25 cellular contexts compared by ENCODE assay signal in genomic region chr12:21837847-21838246, GRCh38.
DNase-seq lines count a peak whose midpoint lies in the region; ATAC-seq, FAIRE-seq and TF ChIP-seq lines count a peak whose summit lies in the region.
"Had no signal": no experiment of that assay in that cellular context is flagged by ENCODE, and none has a peak within 500 bp of the region (broad histone marks: within the 10 kb centered on the region; RNA-seq: fewer than 3 reads in every experiment).

No MANE protein-coding gene starts in this region.

- H3K36me3 ChIP-seq in HepG2 (replicated peaks in 1 of 2; ENCODE audit: control insufficient read depth in 1 of 2, insufficient read depth in 2 of 2, low read length in 2 of 2), result no peaks in the 10 kb centered on the region
- peaks cover 0 to 19% (median 3%) of the 10 kb centered on the region in 4 donors for H3K36me3 ChIP-seq in right lobe of liver
- H3K36me3 ChIP-seq in K562 (ENCODE audit: control insufficient read depth, insufficient read depth, low read length), result no peaks in the 10 kb centered on the region
- H3K36me3 ChIP-seq in gastrocnemius medialis, result peaks cover 0 to 55% of the 10 kb centered on the region in 2 donors
- H3K36me3 ChIP-seq: BE2C, BLaER1 had no signal

- TF ChIP-seq RAD21 in HepG2 (CRISPR knock-in tag; IDR thresholded peaks at IDR 0.05), result no peak
- TF ChIP-seq RAD21 in K562 (CRISPR knock-in tag; conservative IDR thresholded peaks at IDR 0.05 in 1 of 2, IDR thresholded peaks at IDR 0.05 in 1 of 2), result no peak

- H3K9ac ChIP-seq in HepG2 (ENCODE audit: insufficient read depth, low read depth, low read length) (no peak overlapping the region), K562 (ENCODE audit: insufficient read depth in 1 of 2, low read depth in 2 of 2, low read length in 2 of 2) (no peak overlapping the region)
- H3K9ac ChIP-seq: BLaER1 had no signal

- H3K4me2 ChIP-seq in HepG2 (ENCODE audit: low read depth, low read length) (no peak overlapping the region), K562 (ENCODE audit: insufficient read depth, low read length) (no peak overlapping the region)
- H3K4me2 ChIP-seq: BLaER1 had no signal

- H3K4me1 ChIP-seq in HepG2 (ENCODE audit: insufficient read depth, low read length), result no peaks in the 10 kb centered on the region
- no peaks in the 10 kb centered on the region for H3K4me1 ChIP-seq in right lobe of liver
- no peaks in the 10 kb centered on the region for H3K4me1 ChIP-seq in K562 (replicated peaks in 1 of 2; ENCODE audit: control insufficient read depth in 2 of 2, insufficient read depth in 2 of 2, low read length in 2 of 2)
- H3K4me1 ChIP-seq in gastrocnemius medialis, result no peaks in the 10 kb centered on the region
- H3K4me1 ChIP-seq: BE2C, BLaER1 had no signal

- intact Hi-C loops in HepG2 (cut with micrococcal nuclease; ENCODE audit: unreplicated experiment), result no loop called here
- intact Hi-C loops in right lobe of liver (cut with DNase I), result no loop called here
- intact Hi-C loops in K562 (cut with micrococcal nuclease), result no loop called here
- intact Hi-C loops in gastrocnemius medialis (cut with DNase I; ENCODE audit: low total_unique reads), result no loop called here

- H4K20me1 ChIP-seq in HepG2 (ENCODE audit: insufficient read depth, low read length), result no peaks in the 10 kb centered on the region
- no peaks in the 10 kb centered on the region for H4K20me1 ChIP-seq in K562 (replicated peaks; ENCODE audit: control insufficient read depth, insufficient read depth, low read length)
- H4K20me1 ChIP-seq: BLaER1 had no signal

- WGBS in HepG2 (ENCODE audit: low lambda C conversion rate), result 33% methylated on average over 2 of the region's 2 CpGs
- 55% methylated on average over 2 of the region's 2 CpGs for WGBS in right lobe of liver (ENCODE audit: insufficient coverage, low coverage, low lambda C conversion rate, missing lambda C conversion rate)
- 0% methylated on average over 2 of the region's 2 CpGs for WGBS in K562 (ENCODE audit: insufficient coverage, low coverage, missing lambda C conversion rate)

- TF ChIP-seq CTCF in HepG2 (CRISPR knock-in tag; IDR thresholded peaks at IDR 0.05) (no peak), right lobe of liver (IDR thresholded peaks at IDR 0.05) (no peak), K562 (IDR thresholded peaks at IDR 0.05 in 2 of 3, conservative IDR thresholded peaks at IDR 0.05 in 1 of 3; ENCODE audit: insufficient read depth in 2 of 3, low read depth in 1 of 3, low read length in 3 of 3) (no peak), gastrocnemius medialis (IDR thresholded peaks at IDR 0.05 in 4 of 5, conservative IDR thresholded peaks at IDR 0.05 in 1 of 5) (no peak)

- H2AFZ ChIP-seq in HepG2 (ENCODE audit: low read length) (no peak overlapping the region), K562 (ENCODE audit: low read depth, low read length) (no peak overlapping the region)

- H3K27ac ChIP-seq in HepG2 (ENCODE audit: extremely low read length, insufficient read depth, low read length), result no peak overlapping the region
- no peak overlapping the region for H3K27ac ChIP-seq in right lobe of liver
- no peak overlapping the region for H3K27ac ChIP-seq in K562 (ENCODE audit: extremely low read depth, low read depth, low read length)
- H3K27ac ChIP-seq in gastrocnemius medialis, result peak overlapping the region in 3 of 4 donors; percentile 5 to 38 (median 29)
- H3K27ac ChIP-seq: 22Rv1, BLaER1 had no signal

- no peak for FAIRE-seq in HepG2 (lab: Jason Lieb, UNC)
- FAIRE-seq in K562 (lab: Jason Lieb, UNC), result no peak
- FAIRE-seq: GM12878, GM12892, GM18507 had no signal

- no peaks in the 10 kb centered on the region for H3K9me1 ChIP-seq in K562 (ENCODE audit: control insufficient read depth, insufficient read depth, low read length)

- in situ Hi-C loops in HepG2 (cut with HindIII; ENCODE audit: extremely low pct_ligation_motif_present, low pct_unique_long_range_greater_than_20kb), result no loop called here
- in situ Hi-C loops in K562 (cut with MboI), result no loop called here
- in situ Hi-C loops in gastrocnemius medialis (cut with MboI; ENCODE audit: low sequenced_read_pairs in 4 of 4), result no loop called here

- TF ChIP-seq POLR2A in HepG2 (IDR thresholded peaks at IDR 0.05; ENCODE audit: insufficient read depth in 1 of 2, low read depth in 2 of 2, low read length in 2 of 2) (no peak), right lobe of liver (IDR thresholded peaks at IDR 0.05) (no peak), K562 (conservative IDR thresholded peaks at IDR 0.05) (no peak), gastrocnemius medialis (IDR thresholded peaks at IDR 0.05) (no peak)

- no peak for ATAC-seq in HepG2
- no peak for ATAC-seq in right lobe of liver
- ATAC-seq in K562, result no peak
- no peak for ATAC-seq in gastrocnemius medialis
- ATAC-seq: GM12878 had no signal

- DNase-seq in HepG2 (ENCODE audit: low spot score), result no peak
- no peak for DNase-seq in right lobe of liver
- DNase-seq in K562 (ENCODE audit: extremely low read depth in 1 of 4, low spot score in 3 of 4), result no peak
- no peak for DNase-seq in gastrocnemius medialis
- no peak for DNase-seq in activated CD4-positive, CD25-positive, alpha-beta regulatory T cell (lab: John Stamatoyannopoulos, UW)
- no peak for DNase-seq in NCI-H1417 (lab: John Stamatoyannopoulos, UW)
- DNase-seq: ACHN; BE2C; C1 segment of cervical spinal cord; CD4-positive, alpha-beta memory T cell; CD4-positive, CD25-positive, alpha-beta regulatory T cell; CD8-positive, alpha-beta memory T cell; COR-L47; DMS 273 treated with DMSO at 0.1 percent for 48 hours; DMS153; DMS53; DMS79; DND-41; EL; GDM1 had no signal

- CTCF ChIA-PET in HepG2 (lab: Yijun Ruan, JAX; ENCODE audit: low intra/inter-chr PET ratio, low total read pairs), result no interaction called here
- CTCF ChIA-PET in K562 (lab: Yijun Ruan, JAX; ENCODE audit: low intra/inter-chr PET ratio), result no interaction called here

- H3K4me3 ChIP-seq in HepG2 (replicated peaks in 1 of 3; ENCODE audit: insufficient read depth in 1 of 3, low read depth in 2 of 3, low read length in 3 of 3) (no peak overlapping the region), right lobe of liver (no peak overlapping the region), K562 (no peak overlapping the region), gastrocnemius medialis (no peak overlapping the region)
- H3K4me3 ChIP-seq: BLaER1, GM12878 had no signal

- H3K79me2 ChIP-seq in HepG2 (ENCODE audit: insufficient read depth, low read length), result no peaks in the 10 kb centered on the region
- H3K79me2 ChIP-seq in K562 (ENCODE audit: control insufficient read depth, insufficient read depth, low read length), result no peaks in the 10 kb centered on the region

- POLR2A ChIA-PET in HepG2 (lab: Yijun Ruan, JAX), result no interaction called here
- POLR2A ChIA-PET in K562 (lab: Yijun Ruan, JAX), result no interaction called here

- no peak for TF ChIP-seq EP300 in HepG2 (IDR thresholded peaks at IDR 0.05; ENCODE audit: low read depth in 2 of 2, low read length in 2 of 2)
- no peak for TF ChIP-seq EP300 in HepG2 (CRISPR knock-in tag; IDR thresholded peaks at IDR 0.05; ENCODE audit: borderline replicate concordance)
- TF ChIP-seq EP300 in K562 (IDR thresholded peaks at IDR 0.05; ENCODE audit: low read length), result no peak

- H3K9me3 ChIP-seq in HepG2 (ENCODE audit: low read length), result no peaks in the 10 kb centered on the region
- no peaks in the 10 kb centered on the region for H3K9me3 ChIP-seq in right lobe of liver
- H3K9me3 ChIP-seq in K562 (replicated peaks; ENCODE audit: control insufficient read depth, insufficient read depth, low read depth, low read length), result no peaks in the 10 kb centered on the region
- H3K9me3 ChIP-seq in gastrocnemius medialis, result no peaks in the 10 kb centered on the region
- H3K9me3 ChIP-seq: BE2C, BLaER1 had no signal

- BruUV-seq in HepG2 (replicated peaks; lab: Mats Ljungman, UMichigan), result no TSS peak
- no TSS peak for BruUV-seq in K562 (replicated peaks; lab: Mats Ljungman, UMichigan)

- H3K27me3 ChIP-seq in HepG2 (ENCODE audit: control insufficient read depth in 1 of 2, insufficient read depth in 2 of 2, low read length in 2 of 2), result no peaks in the 10 kb centered on the region
- no peaks in the 10 kb centered on the region for H3K27me3 ChIP-seq in right lobe of liver
- no peaks in the 10 kb centered on the region for H3K27me3 ChIP-seq in K562 (ENCODE audit: control insufficient read depth in 2 of 2, insufficient read depth in 2 of 2, low read length in 2 of 2)
- H3K27me3 ChIP-seq in gastrocnemius medialis, result no peaks in the 10 kb centered on the region
- H3K27me3 ChIP-seq: BE2C, BLaER1 had no signal

TF ChIP-seq in HepG2, 621 proteins besides CTCF, POLR2A, EP300 and RAD21 (continues in another document):
- TF ChIP-seq UBTF (CRISPR knock-in tag; IDR thresholded peaks at IDR 0.05), result no peak

TF ChIP-seq in K562, 482 proteins besides CTCF, POLR2A, EP300 and RAD21:
- TF ChIP-seq C11orf30 (IDR thresholded peaks at IDR 0.05; ENCODE audit: low read depth) (peak; percentile 42; the same call in 1 of the 2 replicates), MAFF (IDR thresholded peaks at IDR 0.05; ENCODE audit: low read length) (peak; percentile 46; the same call in 1 of the 2 replicates), ZNF316 (IDR thresholded peaks at IDR 0.05) (peak; percentile 71), MAFK (IDR thresholded peaks at IDR 0.05; ENCODE audit: low read length) (peak; percentile 59), RBM34 (IDR thresholded peaks at IDR 0.05; ENCODE audit: borderline replicate concordance, insufficient read depth, low read length) (no peak), CTBP1 (IDR thresholded peaks at IDR 0.05; ENCODE audit: borderline replicate concordance) (no peak), MAFG (tag; conservative IDR thresholded peaks at IDR 0.05) (peak; percentile 40; the same call in 1 of the 2 replicates)
TF ChIP-seq in K562: peak in this region for 5.

Comparison
In these comparisons a context has a peak if more than half of its experiments do, and no peak if none do; other contexts are left out.
1. H3K27ac ChIP-seq: peak in gastrocnemius medialis (3 of 4); none in HepG2 (single experiment), right lobe of liver (0 of 3) and K562 (single experiment).
2. Of the 241 proteins assayed by ChIP-seq in both HepG2 and K562: peak only in HepG2: none; only in K562: MAFG; in both: MAFF and MAFK; in neither: 238.